In the genomic region with DNA sequence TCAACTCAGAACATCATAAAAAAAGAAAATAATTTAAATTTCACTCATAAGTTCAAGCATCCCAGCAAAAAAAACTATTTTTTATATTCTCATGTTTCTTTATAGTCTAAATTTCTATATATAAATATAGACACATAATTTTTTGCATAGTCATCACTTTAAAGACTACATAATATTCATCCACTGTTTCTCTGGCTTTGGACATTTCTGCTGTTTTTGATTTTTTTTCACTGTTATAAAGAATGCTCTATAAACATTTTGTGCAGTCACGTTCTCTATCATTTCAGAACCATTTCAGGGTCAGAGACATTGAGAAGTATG, we compare ENCODE assay signal across 8 cellular contexts.
"Had no signal": no experiment of that assay in that cellular context is flagged by ENCODE, and none has a peak within 500 bp of the region (broad histone marks: within the 10 kb centered on the region; RNA-seq: fewer than 3 reads in every experiment).

No MANE protein-coding gene starts in this region.

- H3K27ac Mint-ChIP-seq: GM23338, HFFc6, IgD-negative memory B cell had no signal

- H3K9ac ChIP-seq: KMS-11 had no signal

- H3K27me3 Mint-ChIP-seq: IgD-negative memory B cell had no signal

- DNase-seq: HFFc6, Kasumi-1 had no signal

- H3K4me3 ChIP-seq: GM23338, HAP-1 had no signal

- ATAC-seq: HCT116 had no signal

- H2AFZ ChIP-seq: GM23338 had no signal

- H3K4me1 Mint-ChIP-seq: GM23338, IgD-negative memory B cell had no signal

- H3K9me3 ChIP-seq: HAP-1 had no signal

- H3K27ac ChIP-seq: HL-60, KMS-11 had no signal

- H3K4me1 ChIP-seq: HAP-1 had no signal

- H3K9me3 Mint-ChIP-seq: GM23338, HFFc6, IgD-negative memory B cell had no signal

- H3K36me3 ChIP-seq: HAP-1 had no signal

- H3K4me2 ChIP-seq: GM23338, KMS-11 had no signal

- H3K4me3 Mint-ChIP-seq: GM23338, HFFc6, IgD-negative memory B cell had no signal
